ENCODE assay signal across 19 cellular contexts in genomic region chr14:50425816-50426215, GRCh38. TPM values are rescaled to one million over a fixed set of nuclear protein-coding genes. Genes with fewer than 3 reads are reported as not detected.
DNase-seq lines count a peak whose midpoint lies in the region; ATAC-seq, FAIRE-seq and TF ChIP-seq lines count a peak whose summit lies in the region.
"Had no signal": no experiment of that assay in that cellular context is flagged by ENCODE, and none has a peak within 500 bp of the region (broad histone marks: within the 10 kb centered on the region; RNA-seq: fewer than 3 reads in every experiment).

No MANE protein-coding gene starts in this region.

- no peak overlapping the region for H3K27ac ChIP-seq in esophagus squamous epithelium
- H3K27ac ChIP-seq: transverse colon had no signal

- H3K4me3 ChIP-seq in choroid plexus epithelial cell (ENCODE audit: low read depth, low read length) = no peak overlapping the region
- H3K4me3 ChIP-seq in esophagus squamous epithelium = no peak overlapping the region
- H3K4me3 ChIP-seq: HAP-1, lung, transverse colon had no signal

- 79 to 82% methylated on average over 3 of the region's 3 CpGs for WGBS in esophagus squamous epithelium, 2 donors

- no peak for TF ChIP-seq POLR2A in esophagus squamous epithelium (IDR thresholded peaks at IDR 0.05)

- TF ChIP-seq CTCF in choroid plexus epithelial cell (conservative IDR thresholded peaks at IDR 0.05; ENCODE audit: low read depth, low read length) = no peak
- TF ChIP-seq CTCF in omental fat pad (IDR thresholded peaks at IDR 0.05) = no peak
- TF ChIP-seq CTCF in D721Med (IDR thresholded peaks at IDR 0.05; ENCODE audit: insufficient read depth, missing control alignments) = no peak
- TF ChIP-seq CTCF in esophagus squamous epithelium (IDR thresholded peaks at IDR 0.05) = no peak

- peaks cover 0 to 95% (median 5%) of the 10 kb centered on the region in 3 donors for H3K36me3 ChIP-seq in esophagus squamous epithelium

- no peaks in the 10 kb centered on the region for H3K9me3 ChIP-seq in esophagus squamous epithelium
- H3K9me3 ChIP-seq: BE2C, HAP-1, transverse colon had no signal

- no peaks in the 10 kb centered on the region for H3K4me1 ChIP-seq in esophagus squamous epithelium
- H3K4me1 ChIP-seq: BE2C, HAP-1, transverse colon had no signal

- no peaks in the 10 kb centered on the region for H3K27me3 ChIP-seq in esophagus squamous epithelium
- H3K27me3 ChIP-seq: BE2C, transverse colon had no signal

- no peak for FAIRE-seq in D721Med (lab: Jason Lieb, UNC)

- intact Hi-C loops in esophagus squamous epithelium (cut with DNase I) = no loop called here

- ATAC-seq in omental fat pad (ENCODE audit: low FRiP score) (peak; percentile 63), left lobe of liver (no peak)
- ATAC-seq: sciatic nerve had no signal

- DNase-seq in AML-193 (lab: John Stamatoyannopoulos, UW) = peak; percentile 32 to 43
- DNase-seq in M059J (ENCODE audit: low read depth) = peak; percentile 22
- DNase-seq in choroid plexus epithelial cell (ENCODE audit: low read depth) = peak; percentile 86
- DNase-seq in omental fat pad (ENCODE audit: low spot score) = no peak
- DNase-seq in D721Med (ENCODE audit: insufficient read length, low spot score) = no peak
- no peak for DNase-seq in esophagus squamous epithelium (lab: John Stamatoyannopoulos, UW)
- no peak for DNase-seq in left lobe of liver (ENCODE audit: low spot score)
- no peak for DNase-seq in NCI-H1930 (lab: John Stamatoyannopoulos, UW)
- DNase-seq: activated CD4-positive, alpha-beta memory T cell treated with anti-CD3 and anti-CD28 coated beads for 36 hours; amygdala; BE2C; dermis blood vessel endothelial cell; DMS153; nephron progenitor cell; stimulated activated CD4-positive, alpha-beta T cell treated with anti-CD3 and anti-CD28 coated beads, Interleukin-4, amount 100 ng/mL, for 24 hours; transverse colon had no signal

RNA-seq across cellular contexts. Expression of gene CDKL1, which starts 29.1 kb away (rescaled TPM):
- 1.7 and 3.7 TPM in 2 replicates for total RNA-seq in M059J (2014; rRNA removed; shearing (Covaris generic))
- total RNA-seq in omental fat pad (10 to 100 TPM; 27.7 to 44.3 (median 36.7) TPM), esophagus squamous epithelium (10 to 100 TPM in 3 of 4 donors, 1 to 10 TPM in 1; 2.9 to 16.6 (median 11.5) TPM), left lobe of liver (0.81 TPM)

Comparison
In these comparisons a context has a peak if more than half of its experiments do, and no peak if none do; other contexts are left out.
1. DNase-seq: peak in AML-193 (2 of 2), M059J (single experiment) and choroid plexus epithelial cell (single experiment); none in omental fat pad (single experiment), D721Med (single experiment), esophagus squamous epithelium (single experiment), left lobe of liver (single experiment) and NCI-H1930 (0 of 2).